In the genomic region with DNA sequence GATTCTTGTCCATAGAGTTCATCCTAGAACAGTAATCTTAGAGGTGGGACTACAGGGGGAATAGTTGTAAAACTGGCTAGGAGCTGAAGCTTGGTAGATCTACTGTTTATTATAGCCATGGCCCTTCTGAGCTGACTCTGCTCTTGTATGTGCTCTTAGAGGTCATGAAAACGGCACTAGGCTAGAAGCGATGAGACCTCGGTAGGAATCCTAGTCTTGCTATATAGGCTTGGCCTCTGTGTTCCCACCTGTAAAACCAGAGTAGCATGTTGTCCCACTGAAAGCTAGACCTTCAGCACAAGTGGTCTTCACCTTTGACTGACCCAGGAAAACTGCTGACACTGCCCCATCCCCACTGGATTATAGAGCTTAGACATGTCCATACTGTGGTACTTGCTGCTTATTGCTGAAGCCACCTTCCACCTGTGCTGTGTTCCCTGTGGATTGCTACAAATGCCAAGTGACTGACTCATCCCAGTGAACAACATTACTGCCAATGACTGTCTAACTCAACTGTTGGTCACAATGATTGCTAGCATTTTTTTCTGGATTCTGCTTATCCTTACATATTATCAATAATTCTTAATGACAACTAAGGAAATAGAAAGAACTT, we compare ENCODE assay signal across 20 cellular contexts. TPM values are rescaled to one million over a fixed set of nuclear protein-coding genes. Genes with fewer than 3 reads are reported as not detected.
A peak's percentile ranks its signal among the peaks of the same experiment; 100 is the strongest.
DNase-seq lines count a peak whose midpoint lies in the region; ATAC-seq, FAIRE-seq and TF ChIP-seq lines count a peak whose summit lies in the region.
"Had no signal": no experiment of that assay in that cellular context is flagged by ENCODE, and none has a peak within 500 bp of the region (broad histone marks: within the 10 kb centered on the region; RNA-seq: fewer than 3 reads in every experiment).

No MANE protein-coding gene starts in this region.

- no peak for FAIRE-seq in pancreas (lab: Jason Lieb, UNC)
- FAIRE-seq: D721Med, endometrium had no signal

- in situ Hi-C loops in GM23248 (cut with MboI) (no loop called here), brain microvascular endothelial cell (cut with HindIII; ENCODE audit: low pct_ligation_motif_present, low sequenced_read_pairs) (no loop called here)

- no peak overlapping the region for H3K9ac ChIP-seq in GM23248

- no peaks in the 10 kb centered on the region for H4K20me1 ChIP-seq in GM23248 (ENCODE audit: insufficient read depth)

- no peaks in the 10 kb centered on the region for H3K9me3 ChIP-seq in GM23248 (ENCODE audit: low read depth)
- no peaks in the 10 kb centered on the region for H3K9me3 ChIP-seq in pancreas
- H3K9me3 ChIP-seq: colonic mucosa, SJSA1, thoracic aorta had no signal

- TF ChIP-seq CTCF in epithelial cell of esophagus (IDR thresholded peaks at IDR 0.05; ENCODE audit: insufficient read depth, low read depth, low read length, missing control alignments) (no peak), pancreas (IDR thresholded peaks at IDR 0.05) (no peak), brain microvascular endothelial cell (IDR thresholded peaks at IDR 0.05; ENCODE audit: low read depth, low read length, missing control alignments) (no peak)

- no peak overlapping the region for H2AFZ ChIP-seq in GM23248

- H3K27ac ChIP-seq in GM23248 (no peak overlapping the region), pancreas (peak overlapping the region in 2 of 4 donors; percentile 35 to 44), brain microvascular endothelial cell (no peak overlapping the region)
- H3K27ac ChIP-seq: colonic mucosa, SJSA1, thoracic aorta had no signal

- no peaks in the 10 kb centered on the region for H3K9me2 ChIP-seq in GM23248 (ENCODE audit: insufficient read depth)

- H3K27me3 ChIP-seq in GM23248 (replicated peaks; ENCODE audit: insufficient read depth) (no peaks in the 10 kb centered on the region), pancreas (no peaks in the 10 kb centered on the region), brain microvascular endothelial cell (replicated peaks) (no peaks in the 10 kb centered on the region)
- H3K27me3 ChIP-seq: colonic mucosa, SJSA1 had no signal

- peak; percentile 80 to 84 (median 83) for ATAC-seq in pancreas
- no peak for ATAC-seq in HG03378 (IDR thresholded peaks at IDR 0.05; ENCODE audit: unreplicated experiment)
- ATAC-seq: activated CD4-positive, alpha-beta T cell treated with anti-CD3 and anti-CD28 coated beads for 36 hours had no signal

- H3K79me2 ChIP-seq in GM23248 (ENCODE audit: insufficient read depth): no peaks in the 10 kb centered on the region

- intact Hi-C loops in pancreas (cut with DNase I): no loop called here

- DNase-seq in GM23248 (peak; percentile 10), NCI-H226 (peak; percentile 26), epithelial cell of esophagus (ENCODE audit: low read depth) (peak; percentile 82), pancreas (peak in 1 of 6 donors; percentile 42), brain microvascular endothelial cell (no peak), SKM-1 (lab: John Stamatoyannopoulos, UW; ENCODE audit: unreplicated experiment) (no peak), NCI-H748 treated with DMSO at 0.1 percent for 48 hours (lab: John Stamatoyannopoulos, UW) (no peak)
- DNase-seq: activated CD4-positive, alpha-beta T cell treated with anti-CD3 and anti-CD28 coated beads for 36 hours; activated naive CD4-positive, alpha-beta T cell; aorta; colonic mucosa; NCI-H510A had no signal

- H3K36me3 ChIP-seq in GM23248 (ENCODE audit: low read depth): no peaks in the 10 kb centered on the region
- no peaks in the 10 kb centered on the region for H3K36me3 ChIP-seq in pancreas
- H3K36me3 ChIP-seq in brain microvascular endothelial cell (replicated peaks): no peaks in the 10 kb centered on the region
- H3K36me3 ChIP-seq: colonic mucosa, SJSA1, thoracic aorta had no signal

- H3F3A ChIP-seq in GM23248 (ENCODE audit: insufficient read depth): no peaks in the 10 kb centered on the region

- H3K4me1 ChIP-seq in GM23248 (ENCODE audit: insufficient read depth) (no peaks in the 10 kb centered on the region), pancreas (peaks cover 8 to 43% (median 8%) of the 10 kb centered on the region in 3 donors)
- H3K4me1 ChIP-seq: colonic mucosa, SJSA1 had no signal

- H3K4me3 ChIP-seq in GM23248 (no peak overlapping the region), epithelial cell of esophagus (ENCODE audit: low read length) (no peak overlapping the region), pancreas (no peak overlapping the region), brain microvascular endothelial cell (ENCODE audit: low read depth, low read length) (no peak overlapping the region)
- H3K4me3 ChIP-seq: colonic mucosa, SJSA1, thoracic aorta had no signal

- H3K4me2 ChIP-seq in GM23248 (ENCODE audit: unreplicated experiment): no peak overlapping the region

- 97 to 100% methylated on average over 3 of the region's 3 CpGs for WGBS in GM23248 (ENCODE audit: low coverage in 1 of 2, low lambda C conversion rate in 2 of 2, missing lambda C conversion rate in 2 of 2), 2 experiments
- 93 to 99% methylated on average over 3 of the region's 3 CpGs for WGBS in pancreas, 2 donors

RNA-seq across cellular contexts. Expression of a gene that starts 23.0 kb away (rescaled TPM):
- 18.3 and 27.8 TPM in 2 replicates for total RNA-seq in GM23248 (2014; rRNA removed; shearing (Covaris generic))
- polyA plus RNA-seq in GM23248 (2016; fragmentation: Nextera tagmentation; extraction: Ambion mirVana) (29.3 and 32.7 TPM in 2 replicates), pancreas (10 to 100 TPM; 13.8 to 17.9 TPM)
- 10 to 100 TPM in 5 of 6 donors, 1 to 10 TPM in 1; 9.5 to 18.5 (median 12.7) TPM for total RNA-seq in pancreas

RNA-seq across cellular contexts. Expression of a gene that starts 46.4 kb away (rescaled TPM):
- total RNA-seq in GM23248 (2014; rRNA removed; shearing (Covaris generic)): not detected in 2 replicates
- not detected in 2 replicates for polyA plus RNA-seq in GM23248 (2016; fragmentation: Nextera tagmentation; extraction: Ambion mirVana)
- not detected for total RNA-seq in pancreas
- not detected for polyA plus RNA-seq in pancreas
- total RNA-seq: activated CD4-positive, alpha-beta T cell treated with anti-CD3 and anti-CD28 coated beads for 36 hours; aorta; colonic mucosa; fibroblast of villous mesenchyme; osteoblast; SJSA1; thoracic aorta had no signal
- polyA plus RNA-seq: aorta, BJ had no signal

Comparison
In these comparisons a context has a peak if more than half of its experiments do, and no peak if none do; other contexts are left out.
1. DNase-seq: peak in GM23248 (single experiment), NCI-H226 (single experiment) and epithelial cell of esophagus (single experiment); none in brain microvascular endothelial cell (single experiment), SKM-1 (single experiment) and NCI-H748 treated with DMSO at 0.1 percent for 48 hours (single experiment).